In genomic region chr5:180090769-180091546, GRCh38 we compare ENCODE assay signal across 8 cellular contexts. TPM values are rescaled to one million over a fixed set of nuclear protein-coding genes. Genes with fewer than 3 reads are reported as not detected.
DNase-seq lines count a peak whose midpoint lies in the region; ATAC-seq and FAIRE-seq lines count a peak whose summit lies in the region.

No MANE protein-coding gene starts in this region.

- H3K27me3 ChIP-seq in BLaER1 treated with 17β-estradiol and CSF1 and Interleukin-3, amounts not matched to agents 10 nM and 100 nM, result no peaks in the 10 kb centered on the region
- no peaks in the 10 kb centered on the region for H3K27me3 ChIP-seq in effector memory CD4-positive, alpha-beta T cell (replicated peaks; ENCODE audit: control insufficient read depth, insufficient read depth, low read length, poor library complexity, severe bottlenecking)

- no peaks in the 10 kb centered on the region for H3K36me3 ChIP-seq in BLaER1 treated with 17β-estradiol and CSF1 and Interleukin-3, amounts not matched to agents 10 nM and 100 nM
- H3K36me3 ChIP-seq in effector memory CD4-positive, alpha-beta T cell (ENCODE audit: control insufficient read depth, insufficient read depth, low read length), result no peaks in the 10 kb centered on the region

- ATAC-seq in GM21786 (IDR thresholded peaks at IDR 0.05; ENCODE audit: unreplicated experiment), result no peak
- no peak for ATAC-seq in HG02798 (IDR thresholded peaks at IDR 0.05; ENCODE audit: poor library complexity, unreplicated experiment)

- H3K4me3 ChIP-seq in BLaER1 treated with 17β-estradiol and CSF1 and Interleukin-3, amounts not matched to agents 10 nM and 100 nM, result peak overlapping the region; percentile 43 to 70 (median 55); a peak in 18 of 20 replicates
- H3K4me3 ChIP-seq in effector memory CD4-positive, alpha-beta T cell (ENCODE audit: insufficient read depth, low read depth, low read length, poor library complexity, severe bottlenecking), result peak overlapping the region; percentile 61

- no peaks in the 10 kb centered on the region for H4K20me1 ChIP-seq in BLaER1 treated with 17β-estradiol and CSF1 and Interleukin-3, amounts not matched to agents 10 nM and 100 nM

- H3K9me3 ChIP-seq in BLaER1 treated with 17β-estradiol and CSF1 and Interleukin-3, amounts not matched to agents 10 nM and 100 nM (replicated peaks in 1 of 11), result peaks cover 0 to 9% (median 0%) of the 10 kb centered on the region in 11 experiments; a peak in 6 of 22 replicates
- no peaks in the 10 kb centered on the region for H3K9me3 ChIP-seq in effector memory CD4-positive, alpha-beta T cell (ENCODE audit: control insufficient read depth, low read length)

- peak overlapping the region; percentile 66 to 83 (median 77) for H3K9ac ChIP-seq in BLaER1 treated with 17β-estradiol and CSF1 and Interleukin-3, amounts not matched to agents 10 nM and 100 nM

- FAIRE-seq in GM19239 (lab: Jason Lieb, UNC), result no peak

- H3K4me1 ChIP-seq in BLaER1 treated with 17β-estradiol and CSF1 and Interleukin-3, amounts not matched to agents 10 nM and 100 nM, result peaks cover 44 to 56% (median 49%) of the 10 kb centered on the region in 10 experiments
- H3K4me1 ChIP-seq in effector memory CD4-positive, alpha-beta T cell (ENCODE audit: control insufficient read depth, insufficient read depth, low read length, poor library complexity, severe bottlenecking), result no peaks in the 10 kb centered on the region

- H3K4me2 ChIP-seq in BLaER1 treated with 17β-estradiol and CSF1 and Interleukin-3, amounts not matched to agents 10 nM and 100 nM, result peak overlapping the region; percentile 70 to 90 (median 80)

- H3K27ac ChIP-seq in BLaER1 treated with 17β-estradiol and CSF1 and Interleukin-3, amounts not matched to agents 10 nM and 100 nM, result peak overlapping the region; percentile 67 to 87 (median 77); a peak in 21 of 22 replicates
- peak overlapping the region; percentile 57 for H3K27ac ChIP-seq in effector memory CD4-positive, alpha-beta T cell (ENCODE audit: insufficient read depth, low read length, poor library complexity, severe bottlenecking)

- peak; percentile 66 for DNase-seq in HT-29 (ENCODE audit: low spot score)
- peak; percentile 19 to 65 for DNase-seq in SHP77 (lab: John Stamatoyannopoulos, UW)
- no peak for DNase-seq in effector memory CD4-positive, alpha-beta T cell
- DNase-seq in mucosa of gallbladder (ENCODE audit: low spot score), result peak; percentile 27
- DNase-seq in GM19239 (ENCODE audit: insufficient read length, low spot score), result no peak

RNA-seq across cellular contexts. Expression of gene RNF130, which starts 19.4 kb away (rescaled TPM):
- total RNA-seq in HT-29 (2014; rRNA removed; shearing (Covaris generic)), result 14.9 and 16.0 TPM in 2 replicates
- total RNA-seq in mucosa of gallbladder, result 85.6 TPM

Comparison
In these comparisons a context has a peak if more than half of its experiments do, and no peak if none do; other contexts are left out.
1. DNase-seq: peak in HT-29 (single experiment), SHP77 (2 of 2) and mucosa of gallbladder (single experiment); none in effector memory CD4-positive, alpha-beta T cell (0 of 3) and GM19239 (single experiment).